8 cellular contexts compared by ENCODE assay signal in genomic region chr17:42536048-42536371, GRCh38. TPM values are rescaled to one million over a fixed set of nuclear protein-coding genes. Genes with fewer than 3 reads are reported as not detected.
A peak's percentile ranks its signal among the peaks of the same experiment; 100 is the strongest.
DNase-seq lines count a peak whose midpoint lies in the region; FAIRE-seq and TF ChIP-seq lines count a peak whose summit lies in the region.

TSS of gene NAGLU (plus strand) at chr17:42536241. CDS start at chr17:42536273, 32 bp downstream.

- no peaks in the 10 kb centered on the region for H3K9me2 ChIP-seq in MM.1S (replicated peaks; ENCODE audit: insufficient read depth, low read length)

- DNase-seq in G401 (ENCODE audit: low spot score) (peak; percentile 80), HAP-1 (ENCODE audit: low spot score in 2 of 2) (peak; percentile 83 to 97), MM.1S (peak; percentile 93), SK-MEL-5 (ENCODE audit: low read depth, low spot score) (peak; percentile 95), frontal cortex (ENCODE audit: low spot score in 2 of 2) (peak; percentile 99), substantia nigra (lab: John Stamatoyannopoulos, UW) (peak; percentile 82 to 99 (median 95))
- peak; percentile 86 for DNase-seq in activated naive CD4-positive, alpha-beta T cell treated with Interleukin-2 at 50 U/mL for 16 hours

- FAIRE-seq in frontal cortex (lab: Jason Lieb, UNC) = no peak

- H3K27me3 ChIP-seq in HAP-1 (ENCODE audit: low read depth) (no peaks in the 10 kb centered on the region), MM.1S (replicated peaks; ENCODE audit: insufficient read depth, low read length) (no peaks in the 10 kb centered on the region), neutrophil (no peaks in the 10 kb centered on the region)

- TF ChIP-seq CTCF in MM.1S (IDR thresholded peaks at IDR 0.05; ENCODE audit: low read length) (no peak), neutrophil (IDR thresholded peaks at IDR 0.05) (peak; percentile 28)

- peak within 1 kb of the TSS; percentile 56 for H3K4me3 ChIP-seq in HAP-1
- H3K4me3 ChIP-seq in MM.1S (ENCODE audit: low read length) = peak within 1 kb of the TSS; percentile 72
- H3K4me3 ChIP-seq in neutrophil (ENCODE audit: low read depth in 1 of 2, low read length in 1 of 2) = peak within 1 kb of the TSS; percentile 79 to 84

- no peaks in the 10 kb centered on the region for H3K9me3 ChIP-seq in HAP-1
- no peaks in the 10 kb centered on the region for H3K9me3 ChIP-seq in MM.1S (replicated peaks; ENCODE audit: insufficient read depth, low read length)
- H3K9me3 ChIP-seq in neutrophil = no peaks in the 10 kb centered on the region

- H2AFZ ChIP-seq in MM.1S (ENCODE audit: low read length) = peak within 1 kb of the TSS; percentile 90

- H3K27ac ChIP-seq in MM.1S (ENCODE audit: low read length) = peak within 1 kb of the TSS; percentile 50; the same call in 1 of the 2 replicates
- H3K27ac ChIP-seq in neutrophil = peak within 1 kb of the TSS; percentile 80
- peak within 1 kb of the TSS; percentile 99 for H3K27ac ChIP-seq in substantia nigra (ENCODE audit: low read depth, low read length, poor library complexity, severe bottlenecking)

- H3K4me2 ChIP-seq in MM.1S (ENCODE audit: low read depth, low read length) = peak within 1 kb of the TSS; percentile 100

- H3K36me3 ChIP-seq in HAP-1 (replicated peaks) = peaks cover 22% of the 10 kb centered on the region
- H3K36me3 ChIP-seq in MM.1S (replicated peaks; ENCODE audit: insufficient read depth, low read length) = no peaks in the 10 kb centered on the region
- peaks cover 13% of the 10 kb centered on the region for H3K36me3 ChIP-seq in neutrophil

- H3K4me1 ChIP-seq in HAP-1 (peaks cover 16% of the 10 kb centered on the region), MM.1S (ENCODE audit: low read length) (peaks cover 21% of the 10 kb centered on the region), neutrophil (ENCODE audit: control insufficient read depth in 1 of 2, insufficient read depth in 1 of 2, low read depth in 1 of 2, low read length in 1 of 2) (peaks cover 23 to 25% of the 10 kb centered on the region in 2 experiments)

- H3F3A ChIP-seq in MM.1S (ENCODE audit: insufficient read depth, low read length) = peaks cover 14% of the 10 kb centered on the region; the same call in 1 of the 2 replicates

- peak within 1 kb of the TSS; percentile 66 for H3K9ac ChIP-seq in MM.1S (ENCODE audit: low read length)

- H3K79me2 ChIP-seq in MM.1S (ENCODE audit: low read length) = peaks cover 15% of the 10 kb centered on the region

- in situ Hi-C loops in G401 (cut with HindIII; ENCODE audit: low sequenced_read_pairs) (loop anchor here (10.0 kb wide), 1 partner anchor 149 kb away; the partner anchor contains the start of genes CCR10 and CNTNAP1), HAP-1 (cut with MboI; ENCODE audit: low sequenced_read_pairs) (no loop called here), SK-MEL-5 (cut with HindIII; ENCODE audit: low pct_unique_long_range_greater_than_20kb, low sequenced_read_pairs) (no loop called here)

- H4K20me1 ChIP-seq in MM.1S (ENCODE audit: insufficient read depth, low read length) = no peaks in the 10 kb centered on the region

RNA-seq across cellular contexts. Expression of gene NAGLU, which starts in this region (rescaled TPM):
- 49.3 and 83.0 TPM in 2 replicates for total RNA-seq in G401 (2014; rRNA removed; shearing (Covaris generic))
- total RNA-seq in SK-MEL-5 (2014; rRNA removed; shearing (Covaris generic)) = 75.8 and 91.8 TPM in 2 replicates
- 217 and 256 TPM in 2 replicates for polyA plus RNA-seq in SK-MEL-5 (2015; cell fraction: cytosol; rRNA removed)
- polyA plus RNA-seq in SK-MEL-5 (2015; cell fraction: nucleus; rRNA removed) = 367 and 466 TPM in 2 replicates
- total RNA-seq in frontal cortex = 10.6 TPM

Comparison
In these comparisons a context has a peak if more than half of its experiments do, and no peak if none do; other contexts are left out.
1. Peak in every context shown above with its lines: DNase-seq, H3K4me3 ChIP-seq and H3K27ac ChIP-seq.